ENCODE assay signal across 1 cellular context in the genomic region with DNA sequence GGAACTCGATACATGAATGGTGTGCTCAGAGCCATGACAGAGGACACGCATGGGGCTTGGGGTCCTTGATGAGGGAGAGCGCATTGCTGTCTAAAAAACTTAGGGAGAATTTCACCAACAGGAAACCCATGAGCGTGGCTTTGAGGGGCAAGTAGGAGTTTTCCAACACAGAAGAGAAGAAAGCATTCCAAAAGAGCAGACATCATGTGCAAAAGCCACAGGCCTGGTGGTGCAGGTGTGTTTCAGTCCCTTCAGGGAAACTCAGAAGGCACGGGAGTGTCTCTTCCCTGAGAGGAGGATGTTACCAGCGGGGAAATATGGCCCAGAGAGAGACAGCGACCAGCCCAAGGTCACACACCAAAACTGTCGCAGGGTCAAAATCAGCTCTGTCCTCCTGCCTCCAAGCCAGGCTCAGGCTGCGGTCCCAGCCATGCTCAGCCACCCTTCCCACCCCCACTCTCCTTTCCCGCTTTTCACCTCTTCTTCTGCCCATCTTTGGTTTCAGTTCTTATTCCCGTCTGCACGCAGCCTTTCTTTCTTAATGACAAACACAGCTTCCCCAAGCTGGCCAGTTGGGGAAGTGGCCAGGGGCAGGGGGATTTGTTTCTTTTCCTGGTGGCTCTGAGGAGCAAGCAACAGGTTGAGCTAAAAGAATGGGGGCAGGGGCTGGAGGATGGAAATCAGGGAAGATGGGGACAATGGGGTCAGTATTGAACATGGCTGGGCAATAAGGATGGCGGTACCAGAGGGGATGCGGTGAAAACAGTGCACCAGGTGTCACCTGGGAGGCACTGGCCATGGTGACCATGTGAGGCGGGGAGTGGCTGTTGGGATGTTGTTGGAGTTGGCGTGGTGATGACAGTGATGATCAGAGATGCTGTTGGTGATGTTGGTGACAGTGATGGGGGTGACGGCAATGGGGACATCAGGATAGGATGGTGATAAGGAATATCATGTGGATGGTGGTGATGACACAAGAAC.
TF ChIP-seq lines count a peak whose summit lies in the region.

No MANE protein-coding gene starts in this region.

TF ChIP-seq in HCT116, 20 proteins besides CTCF, POLR2A, EP300 and RAD21:
- TF ChIP-seq, protein P1, sequence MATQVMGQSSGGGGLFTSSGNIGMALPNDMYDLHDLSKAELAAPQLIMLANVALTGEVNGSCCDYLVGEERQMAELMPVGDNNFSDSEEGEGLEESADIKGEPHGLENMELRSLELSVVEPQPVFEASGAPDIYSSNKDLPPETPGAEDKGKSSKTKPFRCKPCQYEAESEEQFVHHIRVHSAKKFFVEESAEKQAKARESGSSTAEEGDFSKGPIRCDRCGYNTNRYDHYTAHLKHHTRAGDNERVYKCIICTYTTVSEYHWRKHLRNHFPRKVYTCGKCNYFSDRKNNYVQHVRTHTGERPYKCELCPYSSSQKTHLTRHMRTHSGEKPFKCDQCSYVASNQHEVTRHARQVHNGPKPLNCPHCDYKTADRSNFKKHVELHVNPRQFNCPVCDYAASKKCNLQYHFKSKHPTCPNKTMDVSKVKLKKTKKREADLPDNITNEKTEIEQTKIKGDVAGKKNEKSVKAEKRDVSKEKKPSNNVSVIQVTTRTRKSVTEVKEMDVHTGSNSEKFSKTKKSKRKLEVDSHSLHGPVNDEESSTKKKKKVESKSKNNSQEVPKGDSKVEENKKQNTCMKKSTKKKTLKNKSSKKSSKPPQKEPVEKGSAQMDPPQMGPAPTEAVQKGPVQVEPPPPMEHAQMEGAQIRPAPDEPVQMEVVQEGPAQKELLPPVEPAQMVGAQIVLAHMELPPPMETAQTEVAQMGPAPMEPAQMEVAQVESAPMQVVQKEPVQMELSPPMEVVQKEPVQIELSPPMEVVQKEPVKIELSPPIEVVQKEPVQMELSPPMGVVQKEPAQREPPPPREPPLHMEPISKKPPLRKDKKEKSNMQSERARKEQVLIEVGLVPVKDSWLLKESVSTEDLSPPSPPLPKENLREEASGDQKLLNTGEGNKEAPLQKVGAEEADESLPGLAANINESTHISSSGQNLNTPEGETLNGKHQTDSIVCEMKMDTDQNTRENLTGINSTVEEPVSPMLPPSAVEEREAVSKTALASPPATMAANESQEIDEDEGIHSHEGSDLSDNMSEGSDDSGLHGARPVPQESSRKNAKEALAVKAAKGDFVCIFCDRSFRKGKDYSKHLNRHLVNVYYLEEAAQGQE (IDR thresholded peaks at IDR 0.05; ENCODE audit: low read depth), result no peak
- TF ChIP-seq JUND (IDR thresholded peaks at IDR 0.05) (no peak), SIN3A (IDR thresholded peaks at IDR 0.05; ENCODE audit: low read depth) (no peak), CEBPB (IDR thresholded peaks at IDR 0.05; ENCODE audit: low read depth) (no peak), EZH2phosphoT487 (IDR thresholded peaks at IDR 0.05; ENCODE audit: borderline replicate concordance) (no peak), TCF7L2 (IDR thresholded peaks at IDR 0.05; ENCODE audit: borderline replicate concordance, extremely low read depth, insufficient read depth, insufficient read length) (no peak), SRF (IDR thresholded peaks at IDR 0.05; ENCODE audit: low read depth) (no peak), CBX3 (IDR thresholded peaks at IDR 0.05; ENCODE audit: low read depth) (no peak), YY1 (IDR thresholded peaks at IDR 0.05; ENCODE audit: extremely low read depth, insufficient replicate concordance, low read depth, low read length) (no peak), ZNF274 (IDR thresholded peaks at IDR 0.05; ENCODE audit: low read depth, low read length) (no peak)
- TF ChIP-seq, protein P2, sequence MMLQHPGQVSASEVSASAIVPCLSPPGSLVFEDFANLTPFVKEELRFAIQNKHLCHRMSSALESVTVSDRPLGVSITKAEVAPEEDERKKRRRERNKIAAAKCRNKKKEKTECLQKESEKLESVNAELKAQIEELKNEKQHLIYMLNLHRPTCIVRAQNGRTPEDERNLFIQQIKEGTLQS (IDR thresholded peaks at IDR 0.05), result no peak
- TF ChIP-seq, protein P3, sequence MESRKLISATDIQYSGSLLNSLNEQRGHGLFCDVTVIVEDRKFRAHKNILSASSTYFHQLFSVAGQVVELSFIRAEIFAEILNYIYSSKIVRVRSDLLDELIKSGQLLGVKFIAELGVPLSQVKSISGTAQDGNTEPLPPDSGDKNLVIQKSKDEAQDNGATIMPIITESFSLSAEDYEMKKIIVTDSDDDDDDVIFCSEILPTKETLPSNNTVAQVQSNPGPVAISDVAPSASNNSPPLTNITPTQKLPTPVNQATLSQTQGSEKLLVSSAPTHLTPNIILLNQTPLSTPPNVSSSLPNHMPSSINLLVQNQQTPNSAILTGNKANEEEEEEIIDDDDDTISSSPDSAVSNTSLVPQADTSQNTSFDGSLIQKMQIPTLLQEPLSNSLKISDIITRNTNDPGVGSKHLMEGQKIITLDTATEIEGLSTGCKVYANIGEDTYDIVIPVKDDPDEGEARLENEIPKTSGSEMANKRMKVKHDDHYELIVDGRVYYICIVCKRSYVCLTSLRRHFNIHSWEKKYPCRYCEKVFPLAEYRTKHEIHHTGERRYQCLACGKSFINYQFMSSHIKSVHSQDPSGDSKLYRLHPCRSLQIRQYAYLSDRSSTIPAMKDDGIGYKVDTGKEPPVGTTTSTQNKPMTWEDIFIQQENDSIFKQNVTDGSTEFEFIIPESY (IDR thresholded peaks at IDR 0.05; ENCODE audit: extremely low read depth, insufficient replicate concordance, low read length), result no peak
